ENCODE assay signal across 20 cellular contexts in genomic region chr13:95019886-95020285, GRCh38.
"Had no signal": no experiment of that assay in that cellular context is flagged by ENCODE, and none has a peak within 500 bp of the region (broad histone marks: within the 10 kb centered on the region; RNA-seq: fewer than 3 reads in every experiment).

No MANE protein-coding gene starts in this region.

- ATAC-seq: foreskin keratinocyte; left cardiac atrium; left ventricle myocardium superior; pancreas; right cardiac atrium; stimulated activated effector memory CD8-positive, alpha-beta T cell treated with anti-CD3 and anti-CD28 coated beads, Interleukin-12 subunit alpha, Interleukin-12 subunit beta, amount 100 ng/mL, for 72 hours; upper lobe of right lung had no signal

- H3K4me3 ChIP-seq: lung, pancreas, smooth muscle cell, testis, tibial nerve, upper lobe of right lung, vagina had no signal

- H3K27ac ChIP-seq: foreskin keratinocyte, pancreas, testis, tibial nerve, upper lobe of right lung, vagina had no signal

- H3K4me2 ChIP-seq: smooth muscle cell had no signal

- H3K4me1 ChIP-seq: foreskin keratinocyte, pancreas, testis, tibial nerve, upper lobe of right lung, vagina had no signal

- H3K9me3 ChIP-seq: pancreas, testis, tibial nerve, upper lobe of right lung, vagina had no signal

- H3K27me3 ChIP-seq: foreskin keratinocyte, pancreas, testis, tibial nerve, upper lobe of right lung, vagina had no signal

- H3K36me3 ChIP-seq: tibial nerve, upper lobe of right lung, vagina had no signal

- DNase-seq: dermis blood vessel endothelial cell; erythroblast; foreskin keratinocyte; kidney; left cardiac atrium; left ventricle myocardium superior; mesendoderm; naive B cell; occipital lobe; pancreas; right cardiac atrium; stimulated activated CD4-positive, alpha-beta T cell treated with anti-CD3 and anti-CD28 coated beads, Interleukin-4, amount 100 ng/mL, for 1 hour; stimulated activated CD8-positive, alpha-beta memory T cell treated with anti-CD3 and anti-CD28 coated beads, Interleukin-4, amount 100 ng/mL, for 48 hours; testis; upper lobe of right lung had no signal

- FAIRE-seq: kidney, pancreas had no signal
